Comparison of ENCODE assay signal across 16 cellular contexts in the genomic region with DNA sequence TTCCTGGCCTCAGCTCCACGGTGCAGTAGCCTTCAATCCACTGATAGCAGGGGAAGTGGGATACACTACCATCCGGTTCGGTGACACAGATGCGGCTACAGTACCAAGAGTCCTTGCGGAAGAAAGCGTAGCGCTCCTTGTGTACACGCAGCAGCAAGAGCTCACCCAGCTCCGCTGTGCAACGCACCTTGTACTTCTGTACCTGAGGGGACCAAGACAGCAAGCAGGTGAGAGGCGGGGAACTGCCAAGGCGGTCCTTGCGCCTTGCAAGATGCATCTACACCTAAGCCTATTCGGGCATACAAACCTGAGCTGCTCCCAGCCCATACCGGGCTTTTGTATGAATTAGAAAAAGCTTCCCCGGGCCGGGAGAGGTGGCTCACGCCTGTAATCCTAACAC. TPM values are rescaled to one million over a fixed set of nuclear protein-coding genes. Genes with fewer than 3 reads are reported as not detected.
"Had no signal": no experiment of that assay in that cellular context is flagged by ENCODE, and none has a peak within 500 bp of the region (broad histone marks: within the 10 kb centered on the region; RNA-seq: fewer than 3 reads in every experiment).

No MANE protein-coding gene starts in this region.

- H3K4me3 Mint-ChIP-seq: activated CD8-positive, alpha-beta memory T cell treated with anti-CD3 and anti-CD28 coated beads, Interleukin-2, amount 10 ng/mL, durations not matched to agents 7 days and 5 days; memory B cell had no signal

- H3K27ac ChIP-seq: colonic mucosa, heart right ventricle, pancreas had no signal

- H3K9me3 Mint-ChIP-seq: memory B cell; stimulated activated memory B cell treated with anti-CD40 and anti-IgM and Interleukin-4, amounts not matched to agents 10 μg/mL and 1 μg/mL and 100 μg/mL, for 72 hours; T-helper 2 cell treated with Interferon-gamma antibody and Interleukin-4, amounts not matched to agents 5 μg/mL and 100 μg/mL, for 36 hours had no signal

- H3K27ac Mint-ChIP-seq: activated CD8-positive, alpha-beta memory T cell treated with anti-CD3 and anti-CD28 coated beads, Interleukin-2, amount 10 ng/mL, durations not matched to agents 7 days and 5 days; memory B cell; stimulated activated memory B cell treated with anti-CD40 and anti-IgM and Interleukin-4, amounts not matched to agents 10 μg/mL and 1 μg/mL and 100 μg/mL, for 72 hours; T-helper 2 cell treated with Interferon-gamma antibody and Interleukin-4, amounts not matched to agents 5 μg/mL and 100 μg/mL, for 36 hours had no signal

- H3K36me3 Mint-ChIP-seq: activated CD8-positive, alpha-beta memory T cell treated with anti-CD3 and anti-CD28 coated beads, Interleukin-2, amount 10 ng/mL, durations not matched to agents 7 days and 5 days; memory B cell; stimulated activated memory B cell treated with anti-CD40 and anti-IgM and Interleukin-4, amounts not matched to agents 10 μg/mL and 1 μg/mL and 100 μg/mL, for 72 hours had no signal

- DNase-seq: activated CD4-positive, alpha-beta T cell treated with anti-CD3 and anti-CD28 coated beads for 1 hour; activated CD4-positive, alpha-beta T cell treated with anti-CD3 and anti-CD28 coated beads, Interleukin-2, amount 50 U/mL, for 48 hours; activated CD8-positive, alpha-beta memory T cell treated with anti-CD3 and anti-CD28 coated beads, Interleukin-2, amount 10 ng/mL, durations not matched to agents 7 days and 5 days; colonic mucosa; effector CD8-positive, alpha-beta T cell; heart right ventricle; islet precursor cell had no signal

- H3K36me3 ChIP-seq: colonic mucosa, heart right ventricle, pancreas, tibial nerve had no signal

- H3K4me3 ChIP-seq: colonic mucosa, pancreas had no signal

- ATAC-seq: activated CD8-positive, alpha-beta memory T cell treated with anti-CD3 and anti-CD28 coated beads, Interleukin-2, amount 10 ng/mL, durations not matched to agents 7 days and 5 days; heart right ventricle; left lobe of liver; pancreas; stimulated activated memory B cell treated with anti-CD40 and anti-IgM and Interleukin-4, amounts not matched to agents 10 μg/mL and 1 μg/mL and 100 μg/mL, for 72 hours had no signal

- H3K9me3 ChIP-seq: colonic mucosa, heart right ventricle, pancreas, tibial nerve had no signal

RNA-seq across cellular contexts. Expression of a gene that starts 1.5 kb away (rescaled TPM):
- total RNA-seq: activated CD8-positive, alpha-beta memory T cell treated with anti-CD3 and anti-CD28 coated beads, Interleukin-2, amount 10 ng/mL, durations not matched to agents 7 days and 5 days; colonic mucosa; fibroblast of lung; heart right ventricle; left lobe of liver; mucosa of gallbladder; pancreas; tibial nerve had no signal

RNA-seq across cellular contexts. Expression of a gene that starts 7.1 kb away (rescaled TPM):
- total RNA-seq: colonic mucosa, left lobe of liver, pancreas had no signal
- polyA plus RNA-seq: fibroblast of lung had no signal

RNA-seq across cellular contexts. Expression of a gene that starts 29.3 kb away (rescaled TPM):
- total RNA-seq: fibroblast of lung, frontal cortex, heart right ventricle, left lobe of liver, tibial nerve had no signal
- polyA plus RNA-seq: fibroblast of lung, heart right ventricle had no signal
